In genomic region chr1:115764541-115764940, GRCh38 we compare ENCODE assay signal across 9 cellular contexts. TPM values are rescaled to one million over a fixed set of nuclear protein-coding genes. Genes with fewer than 3 reads are reported as not detected.
A peak's percentile ranks its signal among the peaks of the same experiment; 100 is the strongest.
DNase-seq lines count a peak whose midpoint lies in the region; ATAC-seq and TF ChIP-seq lines count a peak whose summit lies in the region.
"Had no signal": no experiment of that assay in that cellular context is flagged by ENCODE, and none has a peak within 500 bp of the region (broad histone marks: within the 10 kb centered on the region; RNA-seq: fewer than 3 reads in every experiment).

No MANE protein-coding gene starts in this region.

- H3K4me3 Mint-ChIP-seq in WTC11, result no peak overlapping the region

- CTCF ChIA-PET in WTC11 (lab: Charles Lee), result interaction anchor here (0.5 to 5.5 kb wide), 24 partner anchors 9 to 1189 kb away, joined by 3 to 84 read pairs (median 4); no protein-coding TSS in a partner anchor

- H3K4me1 ChIP-seq in HAP-1 (no peaks in the 10 kb centered on the region), uterus (no peaks in the 10 kb centered on the region)

- 16 to 21% methylated on average over 1 of the region's 1 CpG for WGBS in lower leg skin, 2 donors

- ATAC-seq in WTC11 (peak; percentile 57; the same call in 1 of the 2 replicates), left colon (peak; percentile 66), HG03460 (IDR thresholded peaks at IDR 0.05; ENCODE audit: unreplicated experiment) (no peak)

- DNase-seq in AML-193 (lab: John Stamatoyannopoulos, UW) (peak; percentile 0 to 8), HAP-1 (ENCODE audit: low spot score in 2 of 2) (peak; percentile 34 to 60), WTC11 (ENCODE audit: low spot score) (no peak), left colon (peak in 1 of 2 donors; percentile 39), lower leg skin (ENCODE audit: low spot score in 2 of 2) (no peak), uterus (no peak), globus pallidus (ENCODE audit: low spot score) (no peak)

- no peak for TF ChIP-seq POLR2A in lower leg skin (IDR thresholded peaks at IDR 0.05)
- TF ChIP-seq POLR2A in uterus (IDR thresholded peaks at IDR 0.05), result no peak

- H3K27ac ChIP-seq in uterus, result no peak overlapping the region
- H3K27ac ChIP-seq: neutrophil had no signal

- H3K27me3 ChIP-seq in HAP-1 (ENCODE audit: low read depth) (no peaks in the 10 kb centered on the region), uterus (no peaks in the 10 kb centered on the region)
- H3K27me3 ChIP-seq: neutrophil had no signal

- H3K9me3 ChIP-seq in HAP-1 (no peaks in the 10 kb centered on the region), uterus (no peaks in the 10 kb centered on the region)
- H3K9me3 ChIP-seq: neutrophil had no signal

- POLR2A ChIA-PET in WTC11 (lab: Charles Lee), result interaction anchor here (1.3 kb wide), 1 partner anchor 47 kb away, joined by 3 read pairs; no protein-coding TSS in a partner anchor

- H3K9me3 Mint-ChIP-seq in WTC11, result peaks cover 9% of the 10 kb centered on the region

- intact Hi-C loops in left colon (cut with DNase I, micrococcal nuclease), result loop anchor here in 1 of 2 donors (5.0 kb wide), 1 partner anchor 47 kb away; no protein-coding TSS in a partner anchor
- intact Hi-C loops in lower leg skin (cut with DNase I; ENCODE audit: low total_unique reads), result no loop called here
- intact Hi-C loops in uterus (cut with DNase I; ENCODE audit: low total_unique reads), result no loop called here

- no peaks in the 10 kb centered on the region for H3K36me3 Mint-ChIP-seq in WTC11

- H3K4me1 Mint-ChIP-seq in WTC11, result peaks cover 13% of the 10 kb centered on the region

- H3K4me3 ChIP-seq in HAP-1, result no peak overlapping the region
- H3K4me3 ChIP-seq in lower leg skin (ENCODE audit: low read depth, poor library complexity, severe bottlenecking), result no peak overlapping the region
- H3K4me3 ChIP-seq in uterus, result no peak overlapping the region

- no peak overlapping the region for H3K27ac Mint-ChIP-seq in WTC11

- no peaks in the 10 kb centered on the region for H3K36me3 ChIP-seq in HAP-1 (replicated peaks)
- no peaks in the 10 kb centered on the region for H3K36me3 ChIP-seq in uterus
- H3K36me3 ChIP-seq: neutrophil had no signal

- in situ Hi-C loops in HAP-1 (cut with MboI; ENCODE audit: low sequenced_read_pairs), result loop anchor here (25.0 kb wide), 1 partner anchor 627 kb away; no protein-coding TSS in a partner anchor

- H3K27me3 Mint-ChIP-seq in WTC11 (ENCODE audit: low read depth), result no peaks in the 10 kb centered on the region

- TF ChIP-seq CTCF in WTC11 (IDR thresholded peaks at IDR 0.05) (no peak), lower leg skin (IDR thresholded peaks at IDR 0.05) (no peak), uterus (IDR thresholded peaks at IDR 0.05) (peak in 2 of 4 experiments; percentile 23 to 39)

TF ChIP-seq in WTC11, 78 proteins besides CTCF, POLR2A, EP300 and RAD21:
- TF ChIP-seq SMAD3 (CRISPR knock-in tag; IDR thresholded peaks at IDR 0.05; ENCODE audit: borderline replicate concordance) (no peak), JUN (CRISPR knock-in tag; IDR thresholded peaks at IDR 0.05) (no peak), GTF2I (CRISPR knock-in tag; conservative IDR thresholded peaks at IDR 0.05) (no peak), PREB (CRISPR knock-in tag; IDR thresholded peaks at IDR 0.05; ENCODE audit: borderline replicate concordance) (no peak), IRF2 (CRISPR knock-in tag; IDR thresholded peaks at IDR 0.05; ENCODE audit: borderline replicate concordance, low read depth) (no peak), MYBL2 (CRISPR knock-in tag; IDR thresholded peaks at IDR 0.05) (no peak)
- TF ChIP-seq, protein P1, sequence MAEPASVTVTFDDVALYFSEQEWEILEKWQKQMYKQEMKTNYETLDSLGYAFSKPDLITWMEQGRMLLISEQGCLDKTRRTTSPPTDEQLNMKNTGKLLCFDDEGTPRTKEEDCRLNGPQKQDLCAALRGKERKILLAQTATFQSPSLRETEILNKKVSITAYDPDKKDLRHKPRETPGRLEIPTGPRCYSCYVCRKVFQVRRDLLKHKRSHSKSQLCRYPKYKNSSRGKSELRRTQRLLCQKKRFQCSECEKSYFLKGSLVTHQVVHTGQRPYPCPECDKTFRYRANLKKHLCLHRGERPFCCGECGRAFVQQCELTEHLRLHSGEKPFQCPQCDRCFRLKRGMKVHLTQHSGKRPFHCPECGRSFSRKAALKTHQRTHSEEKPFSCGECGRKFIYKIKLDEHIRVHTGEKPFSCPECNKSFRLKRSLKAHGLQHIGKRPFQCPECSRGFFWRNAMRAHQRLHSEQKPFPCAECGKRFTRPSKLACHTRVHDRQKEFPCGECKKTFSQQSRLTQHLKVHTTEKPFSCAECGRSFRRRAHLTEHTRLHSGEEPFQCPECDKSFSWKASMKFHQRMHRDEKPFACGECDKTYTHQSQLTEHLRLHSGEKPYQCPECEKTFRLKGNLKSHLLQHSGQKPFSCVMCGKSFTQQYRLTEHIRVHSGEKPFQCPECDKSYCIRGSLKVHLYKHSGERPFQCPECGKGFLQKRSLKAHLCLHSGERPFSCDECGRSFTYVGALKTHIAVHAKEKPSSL (CRISPR knock-in tag; conservative IDR thresholded peaks at IDR 0.05), result no peak
- TF ChIP-seq, protein P2, sequence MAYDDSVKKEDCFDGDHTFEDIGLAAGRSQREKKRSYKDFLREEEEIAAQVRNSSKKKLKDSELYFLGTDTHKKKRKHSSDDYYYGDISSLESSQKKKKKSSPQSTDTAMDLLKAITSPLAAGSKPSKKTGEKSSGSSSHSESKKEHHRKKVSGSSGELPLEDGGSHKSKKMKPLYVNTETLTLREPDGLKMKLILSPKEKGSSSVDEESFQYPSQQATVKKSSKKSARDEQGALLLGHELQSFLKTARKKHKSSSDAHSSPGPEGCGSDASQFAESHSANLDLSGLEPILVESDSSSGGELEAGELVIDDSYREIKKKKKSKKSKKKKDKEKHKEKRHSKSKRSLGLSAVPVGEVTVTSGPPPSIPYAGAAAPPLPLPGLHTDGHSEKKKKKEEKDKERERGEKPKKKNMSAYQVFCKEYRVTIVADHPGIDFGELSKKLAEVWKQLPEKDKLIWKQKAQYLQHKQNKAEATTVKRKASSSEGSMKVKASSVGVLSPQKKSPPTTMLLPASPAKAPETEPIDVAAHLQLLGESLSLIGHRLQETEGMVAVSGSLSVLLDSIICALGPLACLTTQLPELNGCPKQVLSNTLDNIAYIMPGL (CRISPR knock-in tag; IDR thresholded peaks at IDR 0.05), result no peak

RNA-seq across cellular contexts. Expression of gene CASQ2, which starts 4.0 kb away (rescaled TPM):
- total RNA-seq in WTC11 (2021) (0.09 TPM in 1 of 3 replicates, not detected in the others), left colon (1 to 10 TPM in 1 of 2 donors, under 1 TPM in 1; 0.46 to 6.6 TPM), lower leg skin (1 to 10 TPM in 3 of 4 donors, under 1 TPM in 1; 0.19 to 4.9 (median 2.0) TPM), uterus (10 to 100 TPM in 2 of 4 donors, 1 to 10 TPM in 2; 1.5 to 30.2 (median 7.8) TPM)

Comparison
In these comparisons a context has a peak if more than half of its experiments do, and no peak if none do; other contexts are left out.
1. DNase-seq: peak in AML-193 (2 of 2) and HAP-1 (2 of 2); none in WTC11 (single experiment), lower leg skin (0 of 2), uterus (0 of 2) and globus pallidus (single experiment).